In the genomic region with DNA sequence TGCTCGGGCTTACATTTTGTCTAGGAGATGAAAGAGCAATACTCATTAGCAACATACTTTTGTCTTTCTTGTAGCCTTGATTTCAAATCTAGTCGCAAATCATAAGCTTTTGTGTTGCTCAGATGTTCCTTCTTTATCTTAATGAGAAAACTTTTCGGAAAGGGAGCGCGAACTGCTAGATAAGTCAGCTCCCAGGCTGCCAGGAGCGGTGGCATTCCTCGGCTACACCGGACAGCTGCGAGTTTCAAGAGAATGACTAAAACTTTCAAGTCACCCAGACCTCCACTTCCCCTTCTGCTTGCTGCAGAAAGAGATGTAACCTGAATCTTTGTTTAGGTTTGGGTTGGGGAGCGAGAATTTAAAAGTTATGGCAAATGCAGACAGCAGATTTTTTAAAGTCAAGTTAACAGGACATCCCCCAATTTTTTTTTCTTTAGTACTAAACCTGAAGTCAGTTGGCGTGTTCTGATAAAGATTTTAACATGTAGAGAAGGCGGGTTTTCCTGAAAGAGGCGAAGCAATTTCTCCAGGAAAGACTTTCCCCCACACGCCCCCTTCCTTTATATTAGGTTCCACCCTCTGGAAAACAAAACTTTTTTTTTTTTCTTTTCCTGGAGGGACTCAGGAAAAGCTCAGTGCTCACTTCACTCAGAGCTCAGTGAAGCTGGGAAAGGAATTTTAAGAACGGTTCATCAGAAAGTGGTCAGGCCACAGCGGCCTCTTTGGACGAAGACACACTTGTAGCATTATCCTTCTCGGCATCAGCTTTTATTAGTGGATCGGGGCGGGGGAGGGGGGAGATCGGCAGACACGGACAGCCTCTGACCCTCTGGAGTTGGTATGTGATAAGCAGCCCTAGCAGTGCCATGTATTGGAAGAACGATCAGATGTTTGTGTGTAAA, we compare ENCODE assay signal across 1 cellular context.
TF ChIP-seq lines count a peak whose summit lies in the region.

A gene (plus strand): TSS at position 635 of the 902 bp plus-strand sequence. CDS start 2,227 bp downstream, outside the sequence.

TF ChIP-seq in HepG2, 621 proteins besides CTCF, POLR2A, EP300 and RAD21:
- TF ChIP-seq ZMYM3 (CRISPR knock-in tag; IDR thresholded peaks at IDR 0.05), result no peak
- TF ChIP-seq ZNF570 (CRISPR knock-in tag; IDR thresholded peaks at IDR 0.05; ENCODE audit: borderline replicate concordance), result no peak
- no peak for TF ChIP-seq ZBTB8A (CRISPR knock-in tag; IDR thresholded peaks at IDR 0.05; ENCODE audit: borderline replicate concordance, low read depth)
- TF ChIP-seq KLF6 (CRISPR knock-in tag; IDR thresholded peaks at IDR 0.05), result no peak
- TF ChIP-seq, protein P1, sequence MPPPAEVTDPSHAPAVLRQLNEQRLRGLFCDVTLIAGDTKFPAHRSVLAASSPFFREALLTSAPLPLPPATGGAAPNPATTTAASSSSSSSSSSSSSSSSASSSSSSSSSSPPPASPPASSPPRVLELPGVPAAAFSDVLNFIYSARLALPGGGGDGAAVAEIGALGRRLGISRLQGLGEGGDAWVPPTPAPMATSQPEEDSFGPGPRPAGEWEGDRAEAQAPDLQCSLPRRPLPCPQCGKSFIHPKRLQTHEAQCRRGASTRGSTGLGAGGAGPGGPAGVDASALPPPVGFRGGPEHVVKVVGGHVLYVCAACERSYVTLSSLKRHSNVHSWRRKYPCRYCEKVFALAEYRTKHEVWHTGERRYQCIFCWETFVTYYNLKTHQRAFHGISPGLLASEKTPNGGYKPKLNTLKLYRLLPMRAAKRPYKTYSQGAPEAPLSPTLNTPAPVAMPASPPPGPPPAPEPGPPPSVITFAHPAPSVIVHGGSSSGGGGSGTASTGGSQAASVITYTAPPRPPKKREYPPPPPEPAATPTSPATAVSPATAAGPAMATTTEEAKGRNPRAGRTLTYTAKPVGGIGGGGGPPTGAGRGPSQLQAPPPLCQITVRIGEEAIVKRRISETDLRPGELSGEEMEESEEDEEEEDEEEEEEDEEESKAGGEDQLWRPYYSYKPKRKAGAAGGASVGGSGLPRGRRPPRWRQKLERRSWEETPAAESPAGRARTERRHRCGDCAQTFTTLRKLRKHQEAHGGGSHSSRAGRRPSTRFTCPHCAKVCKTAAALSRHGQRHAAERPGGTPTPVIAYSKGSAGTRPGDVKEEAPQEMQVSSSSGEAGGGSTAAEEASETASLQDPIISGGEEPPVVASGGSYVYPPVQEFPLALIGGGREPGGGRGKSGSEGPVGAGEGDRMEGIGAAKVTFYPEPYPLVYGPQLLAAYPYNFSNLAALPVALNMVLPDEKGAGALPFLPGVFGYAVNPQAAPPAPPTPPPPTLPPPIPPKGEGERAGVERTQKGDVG (CRISPR knock-in tag; IDR thresholded peaks at IDR 0.05; ENCODE audit: borderline replicate concordance), result no peak
- TF ChIP-seq ZFY (CRISPR knock-in tag; IDR thresholded peaks at IDR 0.05), result no peak
- TF ChIP-seq LCORL (IDR thresholded peaks at IDR 0.05), result no peak
- no peak for TF ChIP-seq LCORL (CRISPR knock-in tag; IDR thresholded peaks at IDR 0.05)
- no peak for TF ChIP-seq KDM5B (CRISPR knock-in tag; IDR thresholded peaks at IDR 0.05; ENCODE audit: borderline replicate concordance)
- no peak for TF ChIP-seq ZEB1 (IDR thresholded peaks at IDR 0.05; ENCODE audit: insufficient replicate concordance, low read depth)
- TF ChIP-seq ZNF569 (CRISPR knock-in tag; IDR thresholded peaks at IDR 0.05; ENCODE audit: borderline replicate concordance), result no peak
